In the genomic region with DNA sequence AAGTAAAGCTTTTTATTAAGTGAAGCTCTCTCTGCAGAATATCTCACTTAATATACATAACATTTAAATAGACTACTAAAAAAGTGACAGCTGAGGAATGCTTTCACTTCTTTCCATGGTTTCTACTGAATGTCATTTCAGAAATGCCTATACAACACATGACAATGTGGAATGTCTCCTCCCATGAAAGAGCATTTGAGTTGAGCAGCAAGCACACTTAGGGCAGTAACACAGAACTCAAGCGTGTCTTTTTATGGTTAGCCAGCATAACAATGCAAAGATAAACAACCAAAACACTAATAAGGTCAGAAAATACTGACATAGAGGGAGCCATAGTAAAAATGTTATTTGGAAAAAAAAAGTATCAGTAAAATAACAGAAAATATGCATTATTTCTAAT, we compare ENCODE assay signal across 22 cellular contexts. TPM values are rescaled to one million over a fixed set of nuclear protein-coding genes. Genes with fewer than 3 reads are reported as not detected.
DNase-seq lines count a peak whose midpoint lies in the region; ATAC-seq and TF ChIP-seq lines count a peak whose summit lies in the region.
"Had no signal": no experiment of that assay in that cellular context is flagged by ENCODE, and none has a peak within 500 bp of the region (broad histone marks: within the 10 kb centered on the region; RNA-seq: fewer than 3 reads in every experiment).

No MANE protein-coding gene starts in this region.

- no peak overlapping the region for H2BK12ac ChIP-seq in trophoblast cell (ENCODE audit: low read length)

- H3K27me3 Mint-ChIP-seq in activated CD8-positive, alpha-beta T cell treated with anti-CD3 and anti-CD28 coated beads for 36 hours, result no peaks in the 10 kb centered on the region
- no peaks in the 10 kb centered on the region for H3K27me3 Mint-ChIP-seq in activated CD8-positive, alpha-beta T cell treated with anti-CD3 and anti-CD28 coated beads, Interleukin-2, amount 10 ng/mL, durations not matched to agents 7 days and 5 days (ENCODE audit: low read depth)
- H3K27me3 Mint-ChIP-seq in T-helper 17 cell, result no peaks in the 10 kb centered on the region
- H3K27me3 Mint-ChIP-seq: activated CD4-positive, alpha-beta T cell treated with anti-CD3 and anti-CD28 coated beads for 36 hours; naive thymus-derived CD4-positive, alpha-beta T cell had no signal

- H3K4me2 ChIP-seq in fibroblast of lung (ENCODE audit: extremely low read depth, insufficient read depth, low read length), result peak overlapping the region; percentile 15
- H3K4me2 ChIP-seq in trophoblast cell (ENCODE audit: low read length), result no peak overlapping the region
- H3K4me2 ChIP-seq: BLaER1 had no signal

- no peak for DNase-seq in activated CD8-positive, alpha-beta T cell treated with anti-CD3 and anti-CD28 coated beads for 36 hours
- no peak for DNase-seq in activated CD8-positive, alpha-beta T cell treated with anti-CD3 and anti-CD28 coated beads, Interleukin-2, amount 10 ng/mL, durations not matched to agents 7 days and 5 days
- no peak for DNase-seq in T-helper 17 cell
- peak in 1 of 2 donors; percentile 20 for DNase-seq in fibroblast of lung (ENCODE audit: low read depth in 2 of 2)
- peak in 1 of 2 donors; percentile 42 for DNase-seq in trophoblast cell
- no peak for DNase-seq in ACHN
- no peak for DNase-seq in OCI-M1 (lab: John Stamatoyannopoulos, UW)
- DNase-seq: 8988T; activated CD4-positive, alpha-beta T cell treated with anti-CD3 and anti-CD28 coated beads for 36 hours; DMS 273 treated with DMSO at 0.1 percent for 48 hours; GF-D8; head of caudate nucleus; Karpas-422; lower lobe of right lung; naive thymus-derived CD4-positive, alpha-beta T cell; NCI-H1092 treated with DMSO at 0.1 percent for 48 hours had no signal

- peaks cover 98% of the 10 kb centered on the region for H3K79me2 ChIP-seq in fibroblast of lung (ENCODE audit: control insufficient read depth, insufficient read depth, low read length)
- peaks cover 7% of the 10 kb centered on the region for H3K79me2 ChIP-seq in trophoblast cell (ENCODE audit: control insufficient read depth, insufficient read depth, low read length, poor library complexity)

- peaks cover 54% of the 10 kb centered on the region for H3K4me1 Mint-ChIP-seq in activated CD8-positive, alpha-beta T cell treated with anti-CD3 and anti-CD28 coated beads for 36 hours (ENCODE audit: low read depth)
- H3K4me1 Mint-ChIP-seq in activated CD8-positive, alpha-beta T cell treated with anti-CD3 and anti-CD28 coated beads, Interleukin-2, amount 10 ng/mL, durations not matched to agents 7 days and 5 days (ENCODE audit: low read depth), result peaks cover 39% of the 10 kb centered on the region
- H3K4me1 Mint-ChIP-seq in T-helper 17 cell, result peaks cover 32% of the 10 kb centered on the region

- no peaks in the 10 kb centered on the region for H3K4me1 ChIP-seq in fibroblast of lung (ENCODE audit: control insufficient read depth, extremely low read depth, insufficient read depth, low read length)
- no peaks in the 10 kb centered on the region for H3K4me1 ChIP-seq in trophoblast cell (ENCODE audit: control insufficient read depth in 1 of 2, insufficient read depth in 2 of 2, low read length in 2 of 2)

- WGBS in trophoblast cell (ENCODE audit: extremely low coverage, insufficient coverage, insufficient read length), result no CpG with 5 or more reads among the region's 1 CpG

- H3K4me3 ChIP-seq in fibroblast of lung (replicated peaks in 1 of 4; ENCODE audit: control extremely low read depth in 1 of 4, insufficient read depth in 1 of 4, low read depth in 3 of 4, low read length in 4 of 4), result no peak overlapping the region
- no peak overlapping the region for H3K4me3 ChIP-seq in trophoblast cell (ENCODE audit: low read depth, low read length)
- H3K4me3 ChIP-seq: BLaER1, lower lobe of right lung, prostate gland, thoracic aorta had no signal

- in situ Hi-C loops in ACHN (cut with HindIII; ENCODE audit: low pct_ligation_motif_present, low pct_unique_long_range_greater_than_20kb, low sequenced_read_pairs), result no loop called here

- no peak overlapping the region for H3K14ac ChIP-seq in trophoblast cell (ENCODE audit: low read length)

- H3K23ac ChIP-seq in trophoblast cell (ENCODE audit: low read length), result no peak overlapping the region

- H3K9ac ChIP-seq in fibroblast of lung (ENCODE audit: insufficient read depth, low read length) (no peak overlapping the region), trophoblast cell (ENCODE audit: low read length) (no peak overlapping the region)
- H3K9ac ChIP-seq: BLaER1 had no signal

- no peak for TF ChIP-seq CTCF in activated CD8-positive, alpha-beta T cell treated with anti-CD3 and anti-CD28 coated beads for 36 hours (IDR thresholded peaks at IDR 0.05)
- TF ChIP-seq CTCF in fibroblast of lung (conservative IDR thresholded peaks at IDR 0.05 in 1 of 2, IDR thresholded peaks at IDR 0.05 in 1 of 2; ENCODE audit: low read depth in 1 of 2, low read length in 2 of 2), result no peak

- no peak overlapping the region for H2BK120ac ChIP-seq in trophoblast cell (ENCODE audit: insufficient read depth, low read length, poor library complexity)

- H2AFZ ChIP-seq in fibroblast of lung (ENCODE audit: low read length), result no peak overlapping the region
- H2AFZ ChIP-seq in trophoblast cell (ENCODE audit: insufficient read depth, low read length, poor library complexity), result no peak overlapping the region

- H3K9me3 Mint-ChIP-seq in activated CD8-positive, alpha-beta T cell treated with anti-CD3 and anti-CD28 coated beads for 36 hours, result no peaks in the 10 kb centered on the region
- no peaks in the 10 kb centered on the region for H3K9me3 Mint-ChIP-seq in activated CD8-positive, alpha-beta T cell treated with anti-CD3 and anti-CD28 coated beads, Interleukin-2, amount 10 ng/mL, durations not matched to agents 7 days and 5 days (ENCODE audit: insufficient read depth)
- H3K9me3 Mint-ChIP-seq: activated T-helper 2 cell treated with anti-CD3 and anti-CD28 coated beads, Interferon-gamma antibody, Interleukin-2, Interleukin-4, amounts not matched to agents 10 μg/mL and 5 μg/mL and 100 μg/mL, durations not matched to agents 14 hours and 24 hours and 36 hours had no signal

- H3K4ac ChIP-seq in trophoblast cell (ENCODE audit: low read depth, low read length), result peak overlapping the region; percentile 79

- peaks cover 1% of the 10 kb centered on the region for H4K20me1 ChIP-seq in fibroblast of lung (ENCODE audit: control insufficient read depth, extremely low read depth, insufficient read depth, low read length)

- H3K18ac ChIP-seq in trophoblast cell (ENCODE audit: low read length), result no peak overlapping the region

- CTCF ChIA-PET in activated CD8-positive, alpha-beta T cell treated with anti-CD3 and anti-CD28 coated beads for 36 hours (lab: Charles Lee), result interaction anchor here (0.9 kb wide), 1 partner anchor 8 kb away, joined by 4 read pairs; no protein-coding TSS in a partner anchor
- CTCF ChIA-PET in activated CD8-positive, alpha-beta T cell treated with anti-CD3 and anti-CD28 coated beads, Interleukin-2, amount 10 ng/mL, durations not matched to agents 7 days and 5 days (lab: Charles Lee), result no interaction called here

- H3K36me3 Mint-ChIP-seq in activated CD8-positive, alpha-beta T cell treated with anti-CD3 and anti-CD28 coated beads for 36 hours (ENCODE audit: low read depth), result peaks cover 5% of the 10 kb centered on the region
- H3K36me3 Mint-ChIP-seq in activated CD8-positive, alpha-beta T cell treated with anti-CD3 and anti-CD28 coated beads, Interleukin-2, amount 10 ng/mL, durations not matched to agents 7 days and 5 days (ENCODE audit: low read depth), result peaks cover 13% of the 10 kb centered on the region
- H3K36me3 Mint-ChIP-seq in T-helper 17 cell (ENCODE audit: low read depth), result no peaks in the 10 kb centered on the region

- H4K12ac ChIP-seq in trophoblast cell (ENCODE audit: low read depth, low read length), result no peak overlapping the region

- H2BK5ac ChIP-seq in trophoblast cell (ENCODE audit: low read depth, low read length, poor library complexity), result no peak overlapping the region

- no peak overlapping the region for H3K4me3 Mint-ChIP-seq in activated CD8-positive, alpha-beta T cell treated with anti-CD3 and anti-CD28 coated beads for 36 hours
- H3K4me3 Mint-ChIP-seq in activated CD8-positive, alpha-beta T cell treated with anti-CD3 and anti-CD28 coated beads, Interleukin-2, amount 10 ng/mL, durations not matched to agents 7 days and 5 days, result no peak overlapping the region
- H3K4me3 Mint-ChIP-seq in T-helper 17 cell, result no peak overlapping the region
- H3K4me3 Mint-ChIP-seq: activated CD4-positive, alpha-beta T cell treated with anti-CD3 and anti-CD28 coated beads for 36 hours had no signal

- H3K9me3 ChIP-seq in T-helper 17 cell (ENCODE audit: control insufficient read depth, low read length, poor library complexity, severe bottlenecking) (no peaks in the 10 kb centered on the region), fibroblast of lung (ENCODE audit: control insufficient read depth, insufficient read depth, low read depth, low read length) (no peaks in the 10 kb centered on the region), trophoblast cell (ENCODE audit: insufficient read depth, low read depth, low read length) (no peaks in the 10 kb centered on the region)
- H3K9me3 ChIP-seq: lower lobe of right lung, prostate gland, thoracic aorta had no signal

- H3K27ac ChIP-seq in fibroblast of lung (ENCODE audit: insufficient read depth, low read length) (no peak overlapping the region), trophoblast cell (ENCODE audit: low read depth, low read length) (no peak overlapping the region)
- H3K27ac ChIP-seq: BLaER1, epithelial cell of prostate, lower lobe of right lung, prostate gland, thoracic aorta had no signal

- H4K8ac ChIP-seq in trophoblast cell (ENCODE audit: low read depth, low read length), result no peak overlapping the region

- H2AK5ac ChIP-seq in trophoblast cell (ENCODE audit: low read length), result no peak overlapping the region

- peak overlapping the region; percentile 53 for H3K27ac Mint-ChIP-seq in activated CD8-positive, alpha-beta T cell treated with anti-CD3 and anti-CD28 coated beads for 36 hours
- no peak overlapping the region for H3K27ac Mint-ChIP-seq in activated CD8-positive, alpha-beta T cell treated with anti-CD3 and anti-CD28 coated beads, Interleukin-2, amount 10 ng/mL, durations not matched to agents 7 days and 5 days
- peak overlapping the region; percentile 6 for H3K27ac Mint-ChIP-seq in T-helper 17 cell
- H3K27ac Mint-ChIP-seq: activated CD4-positive, alpha-beta T cell treated with anti-CD3 and anti-CD28 coated beads for 36 hours; activated T-helper 2 cell treated with anti-CD3 and anti-CD28 coated beads, Interferon-gamma antibody, Interleukin-2, Interleukin-4, amounts not matched to agents 10 μg/mL and 5 μg/mL and 100 μg/mL, durations not matched to agents 14 hours and 24 hours and 36 hours; naive thymus-derived CD4-positive, alpha-beta T cell had no signal

- peaks cover 2% of the 10 kb centered on the region for H3K36me3 ChIP-seq in fibroblast of lung (ENCODE audit: control insufficient read depth, insufficient read depth, low read length)
- no peaks in the 10 kb centered on the region for H3K36me3 ChIP-seq in trophoblast cell (ENCODE audit: control insufficient read depth in 1 of 2, insufficient read depth in 2 of 2, low read length in 2 of 2)
- H3K36me3 ChIP-seq: lower lobe of right lung, prostate gland, thoracic aorta had no signal

- H3K27me3 ChIP-seq in fibroblast of lung (ENCODE audit: control insufficient read depth, insufficient read depth, low read length) (no peaks in the 10 kb centered on the region), trophoblast cell (ENCODE audit: insufficient read depth, low read length) (no peaks in the 10 kb centered on the region)
- H3K27me3 ChIP-seq: BLaER1 had no signal

- no peaks in the 10 kb centered on the region for H3K79me1 ChIP-seq in trophoblast cell (ENCODE audit: low read length)

- POLR2A ChIA-PET in activated CD8-positive, alpha-beta T cell treated with anti-CD3 and anti-CD28 coated beads for 36 hours (lab: Charles Lee), result no interaction called here
- POLR2A ChIA-PET in activated CD8-positive, alpha-beta T cell treated with anti-CD3 and anti-CD28 coated beads, Interleukin-2, amount 10 ng/mL, durations not matched to agents 7 days and 5 days (lab: Charles Lee), result interaction anchor here (1.3 kb wide), 1 partner anchor 9 kb away, joined by 3 read pairs; no protein-coding TSS in a partner anchor

- H4K91ac ChIP-seq in trophoblast cell (ENCODE audit: low read depth, low read length), result no peak overlapping the region

- no peak for ATAC-seq in activated CD8-positive, alpha-beta T cell treated with anti-CD3 and anti-CD28 coated beads for 36 hours
- ATAC-seq in activated CD8-positive, alpha-beta T cell treated with anti-CD3 and anti-CD28 coated beads, Interleukin-2, amount 10 ng/mL, durations not matched to agents 7 days and 5 days, result no peak
- ATAC-seq in T-helper 17 cell (no peak), GM21423 (IDR thresholded peaks at IDR 0.05; ENCODE audit: unreplicated experiment) (no peak)
- ATAC-seq: activated CD4-positive, alpha-beta T cell treated with anti-CD3 and anti-CD28 coated beads for 36 hours; lower lobe of right lung; naive thymus-derived CD4-positive, alpha-beta T cell had no signal

- intact Hi-C loops in activated CD8-positive, alpha-beta T cell treated with anti-CD3 and anti-CD28 coated beads for 36 hours (cut with micrococcal nuclease), result no loop called here

RNA-seq across cellular contexts. Expression of a gene that starts 9.4 kb away (rescaled TPM):
- 10 to 100 TPM; 56.6 to 57.8 TPM for total RNA-seq in activated CD8-positive, alpha-beta T cell treated with anti-CD3 and anti-CD28 coated beads for 36 hours
- total RNA-seq in activated CD8-positive, alpha-beta T cell treated with anti-CD3 and anti-CD28 coated beads, Interleukin-2, amount 10 ng/mL, durations not matched to agents 7 days and 5 days, result 10 to 100 TPM; 86.5 to 90.8 TPM
- total RNA-seq in T-helper 17 cell, result 100 to 1,000 TPM; 110 to 118 TPM
- total RNA-seq in fibroblast of lung, result 120 and 139 TPM in 2 replicates
- 76.4 and 94.9 TPM in 2 replicates for polyA plus RNA-seq in fibroblast of lung
- 47.8 and 62.1 TPM in 2 replicates for polyA plus RNA-seq in fibroblast of lung (2012)
- 15.7 and 24.4 TPM in 2 replicates for polyA minus RNA-seq in fibroblast of lung (ENCODE audit: low replicate concordance)
- polyA plus RNA-seq in trophoblast cell (2013), result 142 and 152 TPM in 2 replicates
